1 cellular context compared by ENCODE assay signal in genomic region chr20:50292324-50293243, GRCh38.
A peak's percentile ranks its signal among the peaks of the same experiment; 100 is the strongest.
TF ChIP-seq lines count a peak whose summit lies in the region.

No MANE protein-coding gene starts in this region.

TF ChIP-seq in HepG2, 621 proteins besides CTCF, POLR2A, EP300 and RAD21 (continued from another document and continues in another):
- peak; percentile 67; the same call in 1 of the 2 replicates for TF ChIP-seq HNF1A (IDR thresholded peaks at IDR 0.05; ENCODE audit: low read depth)
- peak; percentile 97 for TF ChIP-seq HNF1A (CRISPR knock-in tag; IDR thresholded peaks at IDR 0.05; ENCODE audit: borderline replicate concordance)
- TF ChIP-seq ELF1 (CRISPR knock-in tag; IDR thresholded peaks at IDR 0.05), result peak; percentile 96
- no peak for TF ChIP-seq KLF15 (CRISPR knock-in tag; IDR thresholded peaks at IDR 0.05; ENCODE audit: borderline replicate concordance)
- TF ChIP-seq ZIK1 (CRISPR knock-in tag; IDR thresholded peaks at IDR 0.05; ENCODE audit: borderline replicate concordance, low read depth), result peak; percentile 96; the same call in 1 of the 2 replicates
- peak; percentile 84; the same call in 1 of the 2 replicates for TF ChIP-seq ZNF253 (CRISPR knock-in tag; IDR thresholded peaks at IDR 0.05; ENCODE audit: borderline replicate concordance)
- TF ChIP-seq FOXA3 (CRISPR knock-in tag; IDR thresholded peaks at IDR 0.05), result peak; percentile 96
- TF ChIP-seq ZNF773 (CRISPR knock-in tag; IDR thresholded peaks at IDR 0.05; ENCODE audit: borderline replicate concordance), result no peak
- peak; percentile 99 for TF ChIP-seq NFE2 (CRISPR knock-in tag; IDR thresholded peaks at IDR 0.05)
- TF ChIP-seq HNRNPK (IDR thresholded peaks at IDR 0.05; ENCODE audit: low read depth, low read length, poor library complexity, severe bottlenecking), result peak; percentile 44
- TF ChIP-seq STAT6 (CRISPR knock-in tag; IDR thresholded peaks at IDR 0.05; ENCODE audit: borderline replicate concordance), result peak; percentile 99
- peak; percentile 91 for TF ChIP-seq ZNF639 (CRISPR knock-in tag; conservative IDR thresholded peaks at IDR 0.05)
- TF ChIP-seq ZNF17 (CRISPR knock-in tag; IDR thresholded peaks at IDR 0.05), result 0 out of 2 replicates have a peak, but pooled peaks have one; percentile 93
- TF ChIP-seq ZFP36L2 (CRISPR knock-in tag; IDR thresholded peaks at IDR 0.05), result peak; percentile 77; the same call in 1 of the 2 replicates
- no peak for TF ChIP-seq SMARCE1 (IDR thresholded peaks at IDR 0.05; ENCODE audit: borderline replicate concordance)
- peak; percentile 97 for TF ChIP-seq NR2C2 (CRISPR knock-in tag; IDR thresholded peaks at IDR 0.05; ENCODE audit: borderline replicate concordance)
- no peak; the same call in 1 of the 2 replicates for TF ChIP-seq LCORL (IDR thresholded peaks at IDR 0.05)
- peak; percentile 100 for TF ChIP-seq LCORL (CRISPR knock-in tag; IDR thresholded peaks at IDR 0.05)
- TF ChIP-seq PPARG (CRISPR knock-in tag; conservative IDR thresholded peaks at IDR 0.05), result peak; percentile 94
- TF ChIP-seq ZNF337 (CRISPR knock-in tag; IDR thresholded peaks at IDR 0.05; ENCODE audit: borderline replicate concordance, low read depth), result peak; percentile 97
- peak; percentile 93 for TF ChIP-seq ZBTB43 (CRISPR knock-in tag; conservative IDR thresholded peaks at IDR 0.05)
- TF ChIP-seq PAX8 (CRISPR knock-in tag; IDR thresholded peaks at IDR 0.05; ENCODE audit: borderline replicate concordance), result peak; percentile 82; the same call in 1 of the 2 replicates
- peak; percentile 98 for TF ChIP-seq ZNF232 (CRISPR knock-in tag; IDR thresholded peaks at IDR 0.05; ENCODE audit: borderline replicate concordance)
- TF ChIP-seq FOXC1 (CRISPR knock-in tag; IDR thresholded peaks at IDR 0.05; ENCODE audit: borderline replicate concordance), result peak; percentile 93
- TF ChIP-seq ZNF574 (CRISPR knock-in tag; IDR thresholded peaks at IDR 0.05), result peak; percentile 92
- TF ChIP-seq ZNF770 (CRISPR knock-in tag; IDR thresholded peaks at IDR 0.05), result peak; percentile 92
- TF ChIP-seq CEBPZ (IDR thresholded peaks at IDR 0.05; ENCODE audit: low read length), result no peak
- peak; percentile 86; the same call in 1 of the 2 replicates for TF ChIP-seq ZNF205 (CRISPR knock-in tag; IDR thresholded peaks at IDR 0.05)
- no peak for TF ChIP-seq ISX (CRISPR knock-in tag; conservative IDR thresholded peaks at IDR 0.05)
- no peak for TF ChIP-seq ZNF234 (CRISPR knock-in tag; conservative IDR thresholded peaks at IDR 0.05)
- TF ChIP-seq HNRNPLL (IDR thresholded peaks at IDR 0.05; ENCODE audit: low read depth, low read length, poor library complexity, severe bottlenecking), result peak; percentile 68
- peak; percentile 94 for TF ChIP-seq ZFP36 (IDR thresholded peaks at IDR 0.05; ENCODE audit: borderline replicate concordance, low read depth, low read length, partially characterized antibody)
- TF ChIP-seq PHB2 (IDR thresholded peaks at IDR 0.05; ENCODE audit: partially characterized antibody), result no peak
